8 cellular contexts compared by ENCODE assay signal in the genomic region with DNA sequence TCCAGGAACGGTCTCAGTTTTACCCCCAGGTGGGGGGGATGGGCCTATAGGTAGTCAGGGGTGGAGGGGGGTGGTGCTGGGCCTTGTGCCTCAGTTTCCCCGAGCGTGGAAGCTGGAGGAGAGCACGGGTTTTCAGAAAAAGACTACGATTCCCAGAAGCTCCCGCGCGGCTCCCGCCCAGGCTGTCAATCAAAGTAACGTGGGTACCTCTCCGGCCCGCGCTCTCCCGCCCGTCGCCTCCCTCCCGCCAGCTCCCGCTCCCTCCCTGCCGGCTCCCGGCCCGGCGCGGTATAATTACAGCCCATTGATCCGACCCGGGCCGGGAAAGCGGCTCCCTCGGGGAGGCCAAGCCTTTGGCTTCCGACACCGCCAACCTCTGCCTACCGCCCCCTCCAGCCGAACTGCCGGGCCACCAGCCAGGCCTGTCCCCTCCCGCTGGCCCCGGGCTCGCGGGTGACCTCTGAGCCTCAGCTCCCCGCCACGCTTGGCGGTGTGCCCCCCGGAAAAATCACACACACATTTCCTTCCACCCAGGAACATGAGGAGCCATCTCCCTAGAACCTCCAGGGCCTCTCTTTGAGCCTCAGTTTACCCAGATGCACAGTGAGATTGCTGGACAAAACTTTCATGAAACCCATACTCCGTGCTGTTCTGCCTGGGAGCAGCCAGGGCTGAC. TPM values are rescaled to one million over a fixed set of nuclear protein-coding genes. Genes with fewer than 3 reads are reported as not detected.
DNase-seq lines count a peak whose midpoint lies in the region; ATAC-seq and TF ChIP-seq lines count a peak whose summit lies in the region.

No MANE protein-coding gene starts in this region.

- no peaks in the 10 kb centered on the region for H3K27me3 ChIP-seq in CD4-positive, alpha-beta memory T cell (ENCODE audit: insufficient read depth, low read length)

- peak overlapping the region; percentile 75 for H3K27ac ChIP-seq in CD4-positive, alpha-beta memory T cell (ENCODE audit: low read depth, low read length)

- H3K4me3 Mint-ChIP-seq in CD4-positive, alpha-beta memory T cell: peak overlapping the region; percentile 90 to 96 (median 93)
- H3K4me3 Mint-ChIP-seq in natural killer cell: peak overlapping the region; percentile 95
- peak overlapping the region; percentile 92 to 93 for H3K4me3 Mint-ChIP-seq in stimulated activated naive B cell treated with anti-CD40 and anti-IgM and Interleukin-4, amounts not matched to agents 10 μg/mL and 1 μg/mL and 100 μg/mL, for 72 hours

- intact Hi-C loops in CD4-positive, alpha-beta memory T cell (cut with micrococcal nuclease): loop anchor here (5.0 to 10.0 kb wide), 3 partner anchors 66 to 221 kb away; a partner anchor contains a TSS
- intact Hi-C loops in natural killer cell (cut with micrococcal nuclease): loop anchor here (10.0 kb wide), 1 partner anchor 61 kb away; a partner anchor contains a TSS

- H3K4me3 ChIP-seq in CD4-positive, alpha-beta memory T cell (ENCODE audit: low read length in 2 of 2): peak overlapping the region; percentile 77 to 93

- peaks cover 0 to 5% (median 0%) of the 10 kb centered on the region in 8 donors for H3K9me3 Mint-ChIP-seq in CD4-positive, alpha-beta memory T cell
- H3K9me3 Mint-ChIP-seq in natural killer cell: no peaks in the 10 kb centered on the region
- H3K9me3 Mint-ChIP-seq in stimulated activated naive B cell treated with anti-CD40 and anti-IgM and Interleukin-4, amounts not matched to agents 10 μg/mL and 1 μg/mL and 100 μg/mL, for 72 hours: no peaks in the 10 kb centered on the region

- peak overlapping the region; percentile 95 to 99 (median 98) for H3K27ac Mint-ChIP-seq in CD4-positive, alpha-beta memory T cell
- peak overlapping the region; percentile 95 for H3K27ac Mint-ChIP-seq in natural killer cell
- H3K27ac Mint-ChIP-seq in stimulated activated naive B cell treated with anti-CD40 and anti-IgM and Interleukin-4, amounts not matched to agents 10 μg/mL and 1 μg/mL and 100 μg/mL, for 72 hours: peak overlapping the region; percentile 96

- H3K4me1 ChIP-seq in CD4-positive, alpha-beta memory T cell (ENCODE audit: insufficient read depth, low read length): peaks cover 19% of the 10 kb centered on the region

- no peaks in the 10 kb centered on the region for H3K9me3 ChIP-seq in CD4-positive, alpha-beta memory T cell (ENCODE audit: control insufficient read depth in 1 of 2, low read length in 2 of 2)

- CTCF ChIA-PET in CD4-positive, alpha-beta memory T cell (lab: Charles Lee; ENCODE audit: partially characterized antibody): interaction anchor here (0.7 to 2.3 kb wide), 15 partner anchors 9 to 85 kb away, joined by 3 to 16 read pairs (median 4); no protein-coding TSS in a partner anchor

- peaks cover 0 to 3% of the 10 kb centered on the region in 2 donors for H3K27me3 Mint-ChIP-seq in CD4-positive, alpha-beta memory T cell
- H3K27me3 Mint-ChIP-seq in natural killer cell (ENCODE audit: low read depth in 2 of 2): peaks cover 0 to 10% of the 10 kb centered on the region in 2 donors
- peaks cover 11% of the 10 kb centered on the region in 2 donors for H3K27me3 Mint-ChIP-seq in stimulated activated naive B cell treated with anti-CD40 and anti-IgM and Interleukin-4, amounts not matched to agents 10 μg/mL and 1 μg/mL and 100 μg/mL, for 72 hours

- peak; percentile 75 to 85 (median 81) for DNase-seq in CD4-positive, alpha-beta memory T cell
- DNase-seq in LHCN-M2 (ENCODE audit: low read depth) (peak; percentile 84), RPMI8226 (peak; percentile 91), fibroblast of peridontal ligament (ENCODE audit: extremely low read depth) (peak; percentile 92), natural killer cell (peak; percentile 77)
- DNase-seq in activated T-helper 9 cell treated with anti-CD3 and anti-CD28 coated beads, Interleukin-2, amount 50 U/mL, for 16 hours (ENCODE audit: low read depth): peak; percentile 68
- peak; percentile 82 for DNase-seq in stimulated activated naive B cell treated with anti-CD40 and anti-IgM and Interleukin-4, amounts not matched to agents 10 μg/mL and 1 μg/mL and 100 μg/mL, for 72 hours

- H3K36me3 ChIP-seq in CD4-positive, alpha-beta memory T cell (ENCODE audit: insufficient read depth, low read length): no peaks in the 10 kb centered on the region

- peaks cover 18 to 41% (median 27%) of the 10 kb centered on the region in 4 donors for H3K4me1 Mint-ChIP-seq in CD4-positive, alpha-beta memory T cell
- H3K4me1 Mint-ChIP-seq in natural killer cell: peaks cover 18 to 31% of the 10 kb centered on the region in 2 donors
- H3K4me1 Mint-ChIP-seq in stimulated activated naive B cell treated with anti-CD40 and anti-IgM and Interleukin-4, amounts not matched to agents 10 μg/mL and 1 μg/mL and 100 μg/mL, for 72 hours: peaks cover 27 to 46% of the 10 kb centered on the region in 2 donors

- TF ChIP-seq CTCF in natural killer cell (IDR thresholded peaks at IDR 0.05): no peak

- ATAC-seq in GM21529 (IDR thresholded peaks at IDR 0.05; ENCODE audit: unreplicated experiment): peak; percentile 41
- ATAC-seq in natural killer cell: peak; percentile 47 to 68 (median 59)
- peak; percentile 72 to 74 for ATAC-seq in stimulated activated naive B cell treated with anti-CD40 and anti-IgM and Interleukin-4, amounts not matched to agents 10 μg/mL and 1 μg/mL and 100 μg/mL, for 72 hours (replicated peaks)

- POLR2A ChIA-PET in CD4-positive, alpha-beta memory T cell (lab: Charles Lee; ENCODE audit: partially characterized antibody): interaction anchor here (0.8 to 15.6 kb wide), 23 partner anchors 8 to 941 kb away, joined by 3 to 555 read pairs (median 6); a partner anchor contains a TSS

- peaks cover 0 to 5% of the 10 kb centered on the region in 2 donors for H3K36me3 Mint-ChIP-seq in CD4-positive, alpha-beta memory T cell
- H3K36me3 Mint-ChIP-seq in natural killer cell: no peaks in the 10 kb centered on the region
- H3K36me3 Mint-ChIP-seq in stimulated activated naive B cell treated with anti-CD40 and anti-IgM and Interleukin-4, amounts not matched to agents 10 μg/mL and 1 μg/mL and 100 μg/mL, for 72 hours: no peaks in the 10 kb centered on the region

RNA-seq across cellular contexts. Expression of a gene that starts 7.2 kb away (rescaled TPM):
- total RNA-seq in CD4-positive, alpha-beta memory T cell: 10 to 100 TPM; 20.9 to 23.1 TPM
- 1 to 10 TPM; 5.5 to 7.0 TPM for polyA plus RNA-seq in CD4-positive, alpha-beta memory T cell
- total RNA-seq in LHCN-M2 (2014; rRNA removed) (0.69 and 2.4 TPM in 2 replicates), natural killer cell (1 to 10 TPM; 6.1 to 8.8 (median 8.2) TPM)
- 0.44 TPM for polyA plus RNA-seq in LHCN-M2 (2012)

RNA-seq across cellular contexts. Expression of a gene that starts 26.0 kb away (rescaled TPM):
- total RNA-seq in CD4-positive, alpha-beta memory T cell: 100 to 1,000 TPM; 876 to 900 TPM
- 100 to 1,000 TPM; 572 to 943 TPM for polyA plus RNA-seq in CD4-positive, alpha-beta memory T cell
- total RNA-seq in LHCN-M2 (2014; rRNA removed) (257 and 316 TPM in 2 replicates), natural killer cell (1,000 to 10,000 TPM in 1 of 3 donors, 100 to 1,000 TPM in 2; 943 to 1,012 (median 968) TPM)
- 436 TPM for polyA plus RNA-seq in LHCN-M2 (2012)

RNA-seq across cellular contexts. Expression of a gene that starts 57.9 kb away (rescaled TPM):
- total RNA-seq in CD4-positive, alpha-beta memory T cell: 1 to 10 TPM; 3.5 to 3.9 TPM
- under 1 TPM; 0.09 to 0.39 TPM for polyA plus RNA-seq in CD4-positive, alpha-beta memory T cell
- 80.7 and 81.2 TPM in 2 replicates for total RNA-seq in LHCN-M2 (2014; rRNA removed)
- 63.8 TPM for polyA plus RNA-seq in LHCN-M2 (2012)
- under 1 TPM; 0.24 to 0.60 (median 0.29) TPM for total RNA-seq in natural killer cell

RNA-seq across cellular contexts. Expression of a gene that starts 58.9 kb away (rescaled TPM):
- total RNA-seq in CD4-positive, alpha-beta memory T cell: not detected
- not detected for polyA plus RNA-seq in CD4-positive, alpha-beta memory T cell
- total RNA-seq in LHCN-M2 (2014; rRNA removed) (0.40 TPM in 1 of 2 replicates, not detected in the other), natural killer cell (1 to 10 TPM in 1 of 3 donors, under 1 TPM in 1, not detected in 1; 0.49 to 2.2 TPM)
- polyA plus RNA-seq in LHCN-M2 (2012): 0.30 TPM

Comparison
In these comparisons a context has a peak if more than half of its experiments do, and no peak if none do; other contexts are left out.
1. Peak in every context shown above with its lines: DNase-seq, ATAC-seq, H3K4me3 ChIP-seq and H3K27ac ChIP-seq.
2. RNA of a gene that starts 57.9 kb away (total RNA-seq): 80.7 to 81.2 TPM in LHCN-M2; 3.5 to 3.9 TPM in CD4-positive, alpha-beta memory T cell and 0.24 to 0.60 TPM in natural killer cell; every median in the first group is over 10 times any median in the second.